10 cellular contexts compared by ENCODE assay signal in the genomic region with DNA sequence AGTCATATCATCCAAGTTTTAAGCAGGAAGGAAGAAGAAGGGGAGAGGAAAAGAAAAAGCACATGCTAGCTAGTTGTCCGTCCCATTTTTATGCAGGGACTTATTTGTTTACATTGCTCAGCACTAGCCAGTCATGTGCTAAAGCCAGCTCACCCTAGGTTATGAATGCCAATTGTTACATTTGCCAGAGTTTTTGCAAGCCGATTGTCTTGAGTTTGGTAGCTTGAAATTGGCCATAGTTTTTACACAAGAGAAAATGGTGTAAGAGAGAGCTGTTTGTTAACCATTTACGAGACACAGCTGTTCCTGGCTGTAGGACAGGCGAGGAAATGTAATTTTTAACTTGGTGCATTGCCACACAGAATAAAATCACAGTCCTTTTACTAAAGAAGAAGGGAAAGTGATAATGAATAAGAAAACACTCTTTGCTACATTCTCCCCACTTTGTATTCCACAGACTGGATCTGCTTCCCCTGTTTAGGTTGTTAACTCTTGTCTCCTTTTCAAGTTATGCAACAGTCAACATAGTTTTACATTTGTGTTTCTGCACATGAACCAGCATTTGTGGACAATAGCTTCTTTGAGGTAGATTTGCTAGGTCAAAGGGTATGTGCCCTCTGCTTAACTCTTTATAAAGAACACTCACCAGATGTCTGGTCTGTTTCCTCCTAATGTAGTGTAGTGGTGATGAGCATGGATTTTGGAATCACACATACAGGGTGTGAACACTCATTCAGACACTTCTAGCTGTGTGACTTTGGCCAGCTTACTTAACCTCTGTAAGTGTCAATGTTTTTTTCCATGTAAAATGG.
DNase-seq lines count a peak whose midpoint lies in the region; ATAC-seq, FAIRE-seq and TF ChIP-seq lines count a peak whose summit lies in the region.
"Had no signal": no experiment of that assay in that cellular context is flagged by ENCODE, and none has a peak within 500 bp of the region (broad histone marks: within the 10 kb centered on the region; RNA-seq: fewer than 3 reads in every experiment).

No MANE protein-coding gene starts in this region.

- H3K79me2 ChIP-seq in H1 (ENCODE audit: control insufficient read depth in 1 of 2, insufficient read depth in 2 of 2, low read length in 2 of 2): no peaks in the 10 kb centered on the region
- no peaks in the 10 kb centered on the region for H3K79me2 ChIP-seq in MM.1S (ENCODE audit: low read length)

- H2AK5ac ChIP-seq in H1 (ENCODE audit: low read depth, low read length): no peak overlapping the region

- WGBS in H1 (ENCODE audit: extremely low coverage in 1 of 2, insufficient coverage in 1 of 2, insufficient read length in 1 of 2, insufficient replicate concordance in 2 of 2, low coverage in 1 of 2, low lambda C conversion rate in 2 of 2, missing lambda C conversion rate in 1 of 2), 2 experiments: 56% methylated on average over 4 of the region's 4 CpGs; no CpG with 5 or more reads in 1 of the 2 experiments
- 46 to 72% (median 55%) methylated on average over 4 of the region's 4 CpGs for WGBS in spleen, 5 donors

- no peak for FAIRE-seq in H1 (lab: Jason Lieb, UNC)

- peak overlapping the region; percentile 48; the same call in 1 of the 2 replicates for H3K18ac ChIP-seq in H1 (ENCODE audit: extremely low read depth, low read length)

- no peak overlapping the region for H2BK12ac ChIP-seq in H1 (ENCODE audit: low read depth, low read length)

- no peak overlapping the region for H4K8ac ChIP-seq in H1 (ENCODE audit: extremely low read depth, insufficient read depth, low read length)

- no peak overlapping the region for H3K27ac ChIP-seq in H1 (ENCODE audit: low read depth, low read length)
- H3K27ac ChIP-seq in spleen: peak overlapping the region in 5 of 8 donors; percentile 9 to 55 (median 26)
- H3K27ac ChIP-seq in MM.1S (ENCODE audit: low read length): no peak overlapping the region

- DNase-seq in HK-2 (ENCODE audit: unreplicated experiment): peak; percentile 10
- no peak for DNase-seq in H1 (ENCODE audit: low read depth in 1 of 2, low spot score in 2 of 2)
- DNase-seq in kidney epithelial cell (ENCODE audit: low read depth): peak; percentile 31
- DNase-seq in spleen: no peak
- no peak for DNase-seq in activated effector memory CD4-positive, alpha-beta T cell treated with Interleukin-2 at 50 U/mL for 16 hours
- no peak for DNase-seq in stimulated activated naive CD4-positive, alpha-beta T cell (lab: John Stamatoyannopoulos, UW)
- DNase-seq in MM.1S: no peak
- DNase-seq: activated naive CD4-positive, alpha-beta T cell treated with anti-CD3 and anti-CD28 coated beads for 36 hours; DMS 273 treated with DMSO at 0.1 percent for 48 hours had no signal

- no peaks in the 10 kb centered on the region for H3K27me3 ChIP-seq in H1 (replicated peaks in 1 of 4; ENCODE audit: control insufficient read depth in 3 of 4, extremely low read depth in 1 of 4, insufficient read depth in 3 of 4, low read length in 3 of 4)
- no peaks in the 10 kb centered on the region for H3K27me3 ChIP-seq in kidney epithelial cell (ENCODE audit: control insufficient read depth, insufficient read depth, low read length)
- no peaks in the 10 kb centered on the region for H3K27me3 ChIP-seq in spleen (replicated peaks in 1 of 7)
- H3K27me3 ChIP-seq in MM.1S (replicated peaks; ENCODE audit: insufficient read depth, low read length): no peaks in the 10 kb centered on the region

- peak overlapping the region; percentile 68 for H2BK120ac ChIP-seq in H1 (replicated peaks; ENCODE audit: low read depth, low read length)

- no peak for ATAC-seq in GM21825 (IDR thresholded peaks at IDR 0.05; ENCODE audit: unreplicated experiment)

- peak overlapping the region; percentile 34; the same call in 1 of the 2 replicates for H2BK20ac ChIP-seq in H1 (ENCODE audit: low read length)

- H3K4me2 ChIP-seq in H1 (ENCODE audit: insufficient read depth in 1 of 2, low read depth in 2 of 2, low read length in 2 of 2) (peak overlapping the region in 1 of 2 experiments; percentile 25; a peak in 1 of 4 replicates), MM.1S (ENCODE audit: low read depth, low read length) (no peak overlapping the region)

- no peaks in the 10 kb centered on the region for H3K23me2 ChIP-seq in H1 (ENCODE audit: low read depth, low read length)

- H3K79me1 ChIP-seq in H1 (ENCODE audit: low read depth, low read length): no peaks in the 10 kb centered on the region

- TF ChIP-seq CTCF in H1 (IDR thresholded peaks at IDR 0.05; ENCODE audit: control extremely low read depth in 1 of 3, insufficient read depth in 1 of 3, low read depth in 1 of 3, low read length in 3 of 3) (no peak), kidney epithelial cell (IDR thresholded peaks at IDR 0.05; ENCODE audit: insufficient read depth, low read length, poor library complexity, severe bottlenecking) (no peak), spleen (IDR thresholded peaks at IDR 0.05 in 8 of 11, conservative IDR thresholded peaks at IDR 0.05 in 3 of 11) (no peak), MM.1S (IDR thresholded peaks at IDR 0.05; ENCODE audit: low read length) (no peak)

- peak overlapping the region; percentile 8 for H2AFZ ChIP-seq in H1 (ENCODE audit: low read length)
- H2AFZ ChIP-seq in MM.1S (ENCODE audit: low read length): no peak overlapping the region

- H3K56ac ChIP-seq in H1 (replicated peaks; ENCODE audit: insufficient read length, low read depth, low read length): no peak overlapping the region

- no peaks in the 10 kb centered on the region for H3K9me2 ChIP-seq in MM.1S (replicated peaks; ENCODE audit: insufficient read depth, low read length)

- no peak overlapping the region for H3K23ac ChIP-seq in H1 (ENCODE audit: insufficient read length)

- H3K4me1 ChIP-seq in H1 (replicated peaks in 1 of 4; ENCODE audit: control insufficient read depth in 3 of 4, insufficient read depth in 4 of 4, low read length in 3 of 4) (peaks cover 4 to 13% (median 10%) of the 10 kb centered on the region in 4 experiments; a peak in 6 of 7 replicates), spleen (peaks cover 0 to 15% (median 8%) of the 10 kb centered on the region in 6 donors), MM.1S (ENCODE audit: low read length) (no peaks in the 10 kb centered on the region)

- POLR2A ChIA-PET in H1 (lab: Charles Lee; ENCODE audit: partially characterized antibody): no interaction called here

- no peak overlapping the region for H3K4ac ChIP-seq in H1 (replicated peaks; ENCODE audit: insufficient read length, low read depth, low read length)

- peak overlapping the region; percentile 46; the same call in 1 of the 2 replicates for H2BK15ac ChIP-seq in H1 (ENCODE audit: low read length)

- no peak overlapping the region for H4K91ac ChIP-seq in H1 (replicated peaks; ENCODE audit: insufficient read length, low read length)

- H4K20me1 ChIP-seq in H1 (replicated peaks in 1 of 2; ENCODE audit: control insufficient read depth in 1 of 2, insufficient read depth in 2 of 2, low read length in 2 of 2) (no peaks in the 10 kb centered on the region), MM.1S (ENCODE audit: insufficient read depth, low read length) (no peaks in the 10 kb centered on the region)

- no peak overlapping the region; the same call in 1 of the 2 replicates for H2BK5ac ChIP-seq in H1 (ENCODE audit: low read depth, low read length)

- no peaks in the 10 kb centered on the region for H3F3A ChIP-seq in MM.1S (ENCODE audit: insufficient read depth, low read length)

- no peak for TF ChIP-seq POLR2A in H1 (IDR thresholded peaks at IDR 0.05; ENCODE audit: control extremely low read depth in 1 of 2, low read depth in 2 of 2, low read length in 2 of 2)
- TF ChIP-seq POLR2A in spleen (IDR thresholded peaks at IDR 0.05): no peak

- no peaks in the 10 kb centered on the region for H3K36me3 ChIP-seq in H1 (ENCODE audit: control insufficient read depth in 2 of 4, insufficient read depth in 4 of 4, low read length in 3 of 4)
- no peaks in the 10 kb centered on the region for H3K36me3 ChIP-seq in kidney epithelial cell (ENCODE audit: control insufficient read depth, insufficient read depth, low read length)
- H3K36me3 ChIP-seq in spleen: no peaks in the 10 kb centered on the region
- H3K36me3 ChIP-seq in MM.1S (replicated peaks; ENCODE audit: insufficient read depth, low read length): no peaks in the 10 kb centered on the region

- TF ChIP-seq RAD21 in H1 (IDR thresholded peaks at IDR 0.05 in 1 of 2, conservative IDR thresholded peaks at IDR 0.05 in 1 of 2; ENCODE audit: low read depth in 2 of 2, low read length in 2 of 2): no peak

- no peak overlapping the region for H4K5ac ChIP-seq in H1 (ENCODE audit: insufficient read length, low read depth, low read length)

- CTCF ChIA-PET in H1 (lab: Charles Lee; ENCODE audit: partially characterized antibody): interaction anchor here (0.7 to 1.5 kb wide), 4 partner anchors 9 to 407 kb away, joined by 3 to 4 read pairs (median 4); no protein-coding TSS in a partner anchor

- H3K9ac ChIP-seq in H1 (replicated peaks in 1 of 4; ENCODE audit: extremely low read depth in 1 of 4, low read depth in 3 of 4, low read length in 3 of 4) (no peak overlapping the region), MM.1S (ENCODE audit: low read length) (no peak overlapping the region)

- H3K4me3 ChIP-seq in H1 (ENCODE audit: extremely low read depth in 1 of 4, insufficient read depth in 2 of 4, low read depth in 3 of 4, low read length in 4 of 4) (no peak overlapping the region; a peak in 1 of 8 replicates), kidney epithelial cell (ENCODE audit: low read depth, low read length) (no peak overlapping the region), spleen (no peak overlapping the region), MM.1S (ENCODE audit: low read length) (no peak overlapping the region)

- H3K14ac ChIP-seq in H1 (ENCODE audit: insufficient read length): no peak overlapping the region

- H3K9me3 ChIP-seq in H1 (ENCODE audit: insufficient read depth in 2 of 2, low read depth in 1 of 2, low read length in 1 of 2): no peaks in the 10 kb centered on the region
- H3K9me3 ChIP-seq in spleen: no peaks in the 10 kb centered on the region
- H3K9me3 ChIP-seq in MM.1S (replicated peaks; ENCODE audit: insufficient read depth, low read length): no peaks in the 10 kb centered on the region

- intact Hi-C loops in spleen (cut with DNase I; ENCODE audit: low total_unique reads): no loop called here

- no peak for TF ChIP-seq EP300 in H1 (IDR thresholded peaks at IDR 0.05; ENCODE audit: borderline replicate concordance in 1 of 2, low read depth in 2 of 2, low read length in 2 of 2)

TF ChIP-seq in H1, 55 proteins besides CTCF, POLR2A, EP300 and RAD21 (continues in another document):
- TF ChIP-seq, protein P1, sequence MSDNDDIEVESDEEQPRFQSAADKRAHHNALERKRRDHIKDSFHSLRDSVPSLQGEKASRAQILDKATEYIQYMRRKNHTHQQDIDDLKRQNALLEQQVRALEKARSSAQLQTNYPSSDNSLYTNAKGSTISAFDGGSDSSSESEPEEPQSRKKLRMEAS (IDR thresholded peaks at IDR 0.05): peak; percentile 75
- TF ChIP-seq, protein P2, sequence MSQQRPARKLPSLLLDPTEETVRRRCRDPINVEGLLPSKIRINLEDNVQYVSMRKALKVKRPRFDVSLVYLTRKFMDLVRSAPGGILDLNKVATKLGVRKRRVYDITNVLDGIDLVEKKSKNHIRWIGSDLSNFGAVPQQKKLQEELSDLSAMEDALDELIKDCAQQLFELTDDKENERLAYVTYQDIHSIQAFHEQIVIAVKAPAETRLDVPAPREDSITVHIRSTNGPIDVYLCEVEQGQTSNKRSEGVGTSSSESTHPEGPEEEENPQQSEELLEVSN (IDR thresholded peaks at IDR 0.05): peak; percentile 88
- TF ChIP-seq BACH1 (IDR thresholded peaks at IDR 0.05; ENCODE audit: low read length): no peak

Comparison
In these comparisons a context has a peak if more than half of its experiments do, and no peak if none do; other contexts are left out.
1. DNase-seq: peak in HK-2 (single experiment) and kidney epithelial cell (single experiment); none in H1 (0 of 2), spleen (single experiment), activated effector memory CD4-positive, alpha-beta T cell treated with Interleukin-2 at 50 U/mL for 16 hours (single experiment), stimulated activated naive CD4-positive, alpha-beta T cell (0 of 6) and MM.1S (single experiment).
2. H3K27ac ChIP-seq: peak in spleen (5 of 8); none in H1 (single experiment) and MM.1S (single experiment).